Comparison of ENCODE assay signal across 9 cellular contexts in the genomic region with DNA sequence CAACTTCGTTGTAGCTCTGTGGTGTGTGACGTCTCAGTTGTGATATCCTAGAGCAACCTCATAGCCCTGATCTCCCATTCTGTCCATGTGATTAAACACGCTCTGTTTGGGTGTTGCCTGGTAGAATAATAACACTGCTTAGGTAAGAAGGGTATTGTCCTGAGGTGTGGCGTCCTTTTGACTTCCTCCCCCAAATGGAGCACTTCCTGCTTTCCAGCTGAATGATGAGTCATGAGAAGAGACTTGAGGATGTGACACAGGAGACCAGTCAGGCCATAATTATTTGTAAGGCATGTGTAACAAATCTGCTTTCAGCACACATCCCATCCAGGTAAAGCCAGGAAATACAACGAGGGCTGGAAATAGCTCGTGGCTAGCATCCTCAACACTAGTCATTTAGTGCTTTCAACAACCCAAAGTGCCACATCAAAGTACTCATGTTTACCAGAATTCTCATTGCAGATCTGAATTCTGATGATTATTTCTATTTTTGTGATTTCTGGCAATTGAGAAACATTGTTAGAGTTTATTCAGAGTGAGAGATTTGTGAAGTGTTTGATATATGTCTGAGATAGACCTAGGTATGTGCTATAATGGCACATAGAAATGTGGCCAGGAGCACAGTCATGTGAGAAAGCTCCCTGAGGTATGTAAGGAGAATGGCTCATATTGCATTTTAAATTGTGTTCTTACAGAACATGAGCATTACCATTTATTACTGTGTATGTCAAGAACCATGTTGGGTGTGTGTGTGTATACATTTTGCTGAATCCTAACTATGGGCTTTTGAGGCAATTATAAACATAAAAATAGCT.
DNase-seq lines count a peak whose midpoint lies in the region; ATAC-seq and TF ChIP-seq lines count a peak whose summit lies in the region.
"Had no signal": no experiment of that assay in that cellular context is flagged by ENCODE, and none has a peak within 500 bp of the region (broad histone marks: within the 10 kb centered on the region; RNA-seq: fewer than 3 reads in every experiment).

No MANE protein-coding gene starts in this region.

- POLR2A ChIA-PET in PC-9 (lab: Charles Lee; ENCODE audit: unreplicated experiment), result interaction anchor here (0.5 to 0.7 kb wide), 7 partner anchors 10 to 1711 kb away, joined by 3 to 20 read pairs (median 4); no protein-coding TSS in a partner anchor

- peaks cover 18% of the 10 kb centered on the region for H3F3A ChIP-seq in PC-9 (ENCODE audit: insufficient read depth, low read depth)

- TSS peak; percentile 92 for BruUV-seq in PC-9 (replicated peaks; lab: Mats Ljungman, UMichigan)

- peak; percentile 52 for ATAC-seq in stimulated activated effector memory CD8-positive, alpha-beta T cell treated with anti-CD3 and anti-CD28 coated beads, Interleukin-12 subunit alpha, Interleukin-12 subunit beta, amount 100 ng/mL, for 72 hours
- ATAC-seq in activated CD4-positive, CD25-positive, alpha-beta regulatory T cell treated with anti-CD3 and anti-CD28 coated beads, Interleukin-2, amount 50 U/mL, for 24 hours, result no peak
- ATAC-seq in HG03354 (IDR thresholded peaks at IDR 0.05; ENCODE audit: poor library complexity, severe bottlenecking, unreplicated experiment) (no peak), HG03159 (IDR thresholded peaks at IDR 0.05; ENCODE audit: unreplicated experiment) (no peak)

- CTCF ChIA-PET in PC-9 (lab: Charles Lee), result interaction anchor here (0.6 to 1.4 kb wide), 5 partner anchors 21 to 550 kb away, joined by 3 to 4 read pairs (median 4); no protein-coding TSS in a partner anchor

- H3K4me1 ChIP-seq in PC-9 (replicated peaks; ENCODE audit: insufficient read depth), result peaks cover 44% of the 10 kb centered on the region

- peak overlapping the region; percentile 77 for H3K27ac ChIP-seq in PC-9

- H3K9me2 ChIP-seq in PC-9 (ENCODE audit: insufficient read depth), result no peaks in the 10 kb centered on the region

- H2AFZ ChIP-seq in PC-9, result peak overlapping the region; percentile 36

- H3K36me3 ChIP-seq in PC-9 (ENCODE audit: low read depth), result no peaks in the 10 kb centered on the region

- no peaks in the 10 kb centered on the region for H3K9me3 Mint-ChIP-seq in stimulated activated effector memory CD8-positive, alpha-beta T cell treated with anti-CD3 and anti-CD28 coated beads, Interleukin-12 subunit alpha, Interleukin-12 subunit beta, amount 100 ng/mL, for 72 hours

- H3K4me3 Mint-ChIP-seq in stimulated activated effector memory CD8-positive, alpha-beta T cell treated with anti-CD3 and anti-CD28 coated beads, Interleukin-12 subunit alpha, Interleukin-12 subunit beta, amount 100 ng/mL, for 72 hours, result no peak overlapping the region

- no peaks in the 10 kb centered on the region for H3K27me3 ChIP-seq in PC-9 (ENCODE audit: insufficient read depth, low read depth)

- peak overlapping the region; percentile 49 for H3K4me2 ChIP-seq in PC-9

- intact Hi-C loops in PC-9 (cut with micrococcal nuclease; ENCODE audit: unreplicated experiment), result loop anchor here (1.0 to 5.0 kb wide), 3 partner anchors 54 to 118 kb away; no protein-coding TSS in a partner anchor

- no peaks in the 10 kb centered on the region for H3K36me3 Mint-ChIP-seq in stimulated activated effector memory CD8-positive, alpha-beta T cell treated with anti-CD3 and anti-CD28 coated beads, Interleukin-12 subunit alpha, Interleukin-12 subunit beta, amount 100 ng/mL, for 72 hours

- H3K9me3 ChIP-seq in PC-9 (ENCODE audit: insufficient read depth, low read depth), result peaks cover 6% of the 10 kb centered on the region

- H3K27ac Mint-ChIP-seq in stimulated activated effector memory CD8-positive, alpha-beta T cell treated with anti-CD3 and anti-CD28 coated beads, Interleukin-12 subunit alpha, Interleukin-12 subunit beta, amount 100 ng/mL, for 72 hours, result no peak overlapping the region

- H4K20me1 ChIP-seq in PC-9 (ENCODE audit: insufficient read depth), result no peaks in the 10 kb centered on the region

- H3K4me3 ChIP-seq in PC-9 (no peak overlapping the region), fibroblast of the aortic adventitia (ENCODE audit: low read depth, low read length) (no peak overlapping the region)

- peak; percentile 18 to 66 for DNase-seq in NCI-H2081 (lab: John Stamatoyannopoulos, UW)
- DNase-seq in NCI-H2081 treated with DMSO at 0.1 percent for 48 hours (lab: John Stamatoyannopoulos, UW), result no peak
- DNase-seq in PC-9, result peak; percentile 82 to 100
- peak; percentile 45 for DNase-seq in fibroblast of the aortic adventitia (ENCODE audit: low read depth)
- no peak for DNase-seq in stimulated activated effector memory CD8-positive, alpha-beta T cell treated with anti-CD3 and anti-CD28 coated beads, Interleukin-12 subunit alpha, Interleukin-12 subunit beta, amount 100 ng/mL, for 72 hours (ENCODE audit: low spot score in 2 of 2)
- DNase-seq: NCI-H2227 treated with DMSO at 0.1 percent for 48 hours had no signal

- no peak for TF ChIP-seq CTCF in PC-9 (conservative IDR thresholded peaks at IDR 0.05)
- no peak for TF ChIP-seq CTCF in fibroblast of the aortic adventitia (IDR thresholded peaks at IDR 0.05; ENCODE audit: insufficient read depth, low read length)

- no peaks in the 10 kb centered on the region for H3K79me2 ChIP-seq in PC-9 (ENCODE audit: low read depth)

- H3K4me1 Mint-ChIP-seq in stimulated activated effector memory CD8-positive, alpha-beta T cell treated with anti-CD3 and anti-CD28 coated beads, Interleukin-12 subunit alpha, Interleukin-12 subunit beta, amount 100 ng/mL, for 72 hours, result no peaks in the 10 kb centered on the region

Comparison
In these comparisons a context has a peak if more than half of its experiments do, and no peak if none do; other contexts are left out.
1. DNase-seq: peak in NCI-H2081 (2 of 2), PC-9 (2 of 2) and fibroblast of the aortic adventitia (single experiment); none in NCI-H2081 treated with DMSO at 0.1 percent for 48 hours (single experiment) and stimulated activated effector memory CD8-positive, alpha-beta T cell treated with anti-CD3 and anti-CD28 coated beads, Interleukin-12 subunit alpha, Interleukin-12 subunit beta, amount 100 ng/mL, for 72 hours (0 of 2).